ENCODE assay signal across 12 cellular contexts in the genomic region with DNA sequence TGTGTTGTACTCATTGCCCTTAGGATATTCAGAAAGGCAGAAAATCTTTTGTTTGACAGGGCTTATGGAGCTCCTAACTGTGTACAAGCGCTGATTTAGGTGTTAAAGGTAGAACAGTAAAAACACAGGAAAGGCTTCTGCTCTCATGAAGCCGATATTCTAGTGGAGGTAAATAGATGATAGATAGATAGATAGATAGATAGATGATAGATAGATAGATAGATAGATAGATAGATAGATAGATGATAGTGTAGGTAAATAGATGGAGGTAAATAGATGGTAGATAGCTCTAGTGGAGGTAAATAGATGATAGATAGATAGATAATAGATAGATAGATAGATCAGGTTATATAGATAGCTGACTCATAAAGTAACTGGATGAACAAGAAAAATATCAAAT. TPM values are rescaled to one million over a fixed set of nuclear protein-coding genes. Genes with fewer than 3 reads are reported as not detected.
"Had no signal": no experiment of that assay in that cellular context is flagged by ENCODE, and none has a peak within 500 bp of the region (broad histone marks: within the 10 kb centered on the region; RNA-seq: fewer than 3 reads in every experiment).

No MANE protein-coding gene starts in this region.

- ATAC-seq: GM23338, HCT116 had no signal

- H2AFZ ChIP-seq: GM23248, GM23338 had no signal

- FAIRE-seq: H1, H54 had no signal

- H3K4me1 ChIP-seq: HAP-1 had no signal

- H3K9me3 ChIP-seq: HAP-1 had no signal

- H3K4me3 ChIP-seq: GM23248, GM23338, HAP-1 had no signal

- H3K36me3 ChIP-seq: HAP-1 had no signal

- DNase-seq: GM23248, GOT3, H7, H9, HCEC 1CT, HFFc6 had no signal

- H3K9ac ChIP-seq: GM23248 had no signal

- H3K27ac ChIP-seq: GM23248 had no signal

- H3K4me2 ChIP-seq: GM23338 had no signal

RNA-seq across cellular contexts. Expression of a gene that starts 39.4 kb away (rescaled TPM):
- total RNA-seq: GM23248, GM23338, H4, H7, H9, HFFc6 had no signal
- polyA plus RNA-seq: GM23248 had no signal
